9 cellular contexts compared by ENCODE assay signal in the genomic region with DNA sequence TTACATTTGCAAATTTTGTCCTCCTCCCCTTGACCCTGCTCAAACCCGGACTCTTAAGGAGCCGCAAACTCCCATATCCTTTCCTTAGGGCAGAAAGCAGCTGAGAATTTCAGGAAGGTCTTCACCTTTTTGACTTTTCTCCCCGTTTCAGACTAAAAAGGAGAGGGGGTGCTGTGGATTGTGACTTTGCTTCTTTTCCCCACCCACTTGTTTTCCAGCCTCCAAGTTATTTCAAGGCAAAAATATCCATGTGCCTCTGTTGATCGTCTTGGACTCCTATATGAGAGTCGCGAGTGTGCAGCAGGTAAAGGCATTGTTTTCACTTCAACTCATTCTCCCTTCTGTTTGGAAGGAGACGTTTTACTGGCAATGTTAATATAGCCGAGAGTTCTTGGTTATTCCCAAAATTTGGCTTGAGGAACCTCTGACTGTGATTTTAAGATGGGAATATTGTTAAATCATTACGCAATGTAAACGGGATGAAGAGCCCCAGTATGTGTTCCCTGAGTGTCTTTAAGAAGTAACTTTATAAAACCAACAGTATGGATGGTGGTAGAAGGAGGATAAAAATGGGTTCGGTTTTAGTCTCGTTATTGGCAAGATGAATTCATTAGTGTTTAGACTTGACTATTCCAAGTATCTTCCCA. TPM values are rescaled to one million over a fixed set of nuclear protein-coding genes. Genes with fewer than 3 reads are reported as not detected.
A peak's percentile ranks its signal among the peaks of the same experiment; 100 is the strongest.
DNase-seq lines count a peak whose midpoint lies in the region; ATAC-seq and TF ChIP-seq lines count a peak whose summit lies in the region.
"Had no signal": no experiment of that assay in that cellular context is flagged by ENCODE, and none has a peak within 500 bp of the region (broad histone marks: within the 10 kb centered on the region; RNA-seq: fewer than 3 reads in every experiment).

No MANE protein-coding gene starts in this region.

- DNase-seq in activated naive CD4-positive, alpha-beta T cell treated with anti-CD3 and anti-CD28 coated beads, Interleukin-2, amount 10 ng/mL, durations not matched to agents 7 days and 5 days: no peak
- DNase-seq in activated naive CD4-positive, alpha-beta T cell treated with anti-CD3 and anti-CD28 coated beads, Interleukin-2, amount 50 U/mL, for 72 hours (ENCODE audit: low spot score in 2 of 2): no peak
- DNase-seq in choroid plexus epithelial cell (ENCODE audit: low read depth): no peak
- no peak for DNase-seq in GM19240 (ENCODE audit: insufficient read length, low spot score)
- no peak for DNase-seq in HUDEP-2 (lab: John Stamatoyannopoulos, UW; ENCODE audit: unreplicated experiment in 76 of 76)
- no peak for DNase-seq in stimulated activated naive CD4-positive, alpha-beta T cell treated with Interleukin-2 at 50 U/mL for 16 hours (lab: John Stamatoyannopoulos, UW)

- H3K27me3 Mint-ChIP-seq in activated naive CD4-positive, alpha-beta T cell treated with anti-CD3 and anti-CD28 coated beads, Interleukin-2, amount 10 ng/mL, durations not matched to agents 7 days and 5 days: peaks cover 41% of the 10 kb centered on the region

- TF ChIP-seq CTCF in choroid plexus epithelial cell (conservative IDR thresholded peaks at IDR 0.05; ENCODE audit: low read depth, low read length): no peak

- no peaks in the 10 kb centered on the region for H3K9me3 ChIP-seq in mesodermal cell (ENCODE audit: control insufficient read depth, low read length)

- WGBS in mesodermal cell (ENCODE audit: insufficient coverage in 2 of 2), 2 experiments: 49 to 86% methylated on average over 2 to 7 of the region's 12 CpGs
- 19% methylated on average over 12 of the region's 12 CpGs for WGBS in urinary bladder

- H3K4me1 ChIP-seq in mesodermal cell (ENCODE audit: control insufficient read depth, insufficient read depth, low read length, poor library complexity, severe bottlenecking): peaks cover 4% of the 10 kb centered on the region
- no peaks in the 10 kb centered on the region for H3K4me1 ChIP-seq in urinary bladder (ENCODE audit: insufficient read depth)

- H3K9me3 Mint-ChIP-seq in activated naive CD4-positive, alpha-beta T cell treated with anti-CD3 and anti-CD28 coated beads, Interleukin-2, amount 10 ng/mL, durations not matched to agents 7 days and 5 days: no peaks in the 10 kb centered on the region
- H3K9me3 Mint-ChIP-seq in activated naive CD4-positive, alpha-beta T cell treated with anti-CD3 and anti-CD28 coated beads, Interleukin-2, amount 50 U/mL, for 72 hours: no peaks in the 10 kb centered on the region

- no peak for ATAC-seq in activated naive CD4-positive, alpha-beta T cell treated with anti-CD3 and anti-CD28 coated beads, Interleukin-2, amount 50 U/mL, for 72 hours

- H3K36me3 ChIP-seq in mesodermal cell (ENCODE audit: control insufficient read depth, insufficient read depth, low read length) (no peaks in the 10 kb centered on the region), urinary bladder (ENCODE audit: insufficient read depth) (no peaks in the 10 kb centered on the region)

- H3K4me3 ChIP-seq in choroid plexus epithelial cell (ENCODE audit: low read depth, low read length) (peak overlapping the region; percentile 66), mesodermal cell (ENCODE audit: extremely low read depth, insufficient read depth, low read length, poor library complexity, severe bottlenecking) (peak overlapping the region; percentile 50), urinary bladder (ENCODE audit: low read depth, low read length) (peak overlapping the region; percentile 84)

- H3K27ac Mint-ChIP-seq in activated naive CD4-positive, alpha-beta T cell treated with anti-CD3 and anti-CD28 coated beads, Interleukin-2, amount 10 ng/mL, durations not matched to agents 7 days and 5 days: no peak overlapping the region
- no peak overlapping the region for H3K27ac Mint-ChIP-seq in activated naive CD4-positive, alpha-beta T cell treated with anti-CD3 and anti-CD28 coated beads, Interleukin-2, amount 50 U/mL, for 72 hours

- H3K36me3 Mint-ChIP-seq in activated naive CD4-positive, alpha-beta T cell treated with anti-CD3 and anti-CD28 coated beads, Interleukin-2, amount 10 ng/mL, durations not matched to agents 7 days and 5 days: peaks cover 5% of the 10 kb centered on the region
- H3K36me3 Mint-ChIP-seq in activated naive CD4-positive, alpha-beta T cell treated with anti-CD3 and anti-CD28 coated beads, Interleukin-2, amount 50 U/mL, for 72 hours: peaks cover 0 to 13% of the 10 kb centered on the region in 2 donors

- CTCF ChIA-PET in activated naive CD4-positive, alpha-beta T cell treated with anti-CD3 and anti-CD28 coated beads, Interleukin-2, amount 10 ng/mL, durations not matched to agents 7 days and 5 days (lab: Charles Lee): no interaction called here

- peaks cover 13% of the 10 kb centered on the region for H3K4me1 Mint-ChIP-seq in activated naive CD4-positive, alpha-beta T cell treated with anti-CD3 and anti-CD28 coated beads, Interleukin-2, amount 10 ng/mL, durations not matched to agents 7 days and 5 days

- H3K27ac ChIP-seq in mesodermal cell (ENCODE audit: low read depth, low read length, severe bottlenecking) (no peak overlapping the region), urinary bladder (ENCODE audit: low read depth) (peak overlapping the region; percentile 98)

- H3K4me3 Mint-ChIP-seq in activated naive CD4-positive, alpha-beta T cell treated with anti-CD3 and anti-CD28 coated beads, Interleukin-2, amount 10 ng/mL, durations not matched to agents 7 days and 5 days: peak overlapping the region; percentile 49

RNA-seq across cellular contexts. Expression of gene LRRK2, which starts 0.7 kb away (rescaled TPM):
- not detected for total RNA-seq in activated naive CD4-positive, alpha-beta T cell treated with anti-CD3 and anti-CD28 coated beads, Interleukin-2, amount 50 U/mL, for 72 hours
- polyA plus RNA-seq in mesodermal cell (2013, experiment 1 of 2): 0.18 TPM
- 0.25 TPM for polyA plus RNA-seq in mesodermal cell (2013, experiment 2 of 2)
- 44.1 TPM for total RNA-seq in urinary bladder
- 9.7 TPM for polyA plus RNA-seq in urinary bladder
- total RNA-seq: M059J had no signal

Comparison
In these comparisons a context has a peak if more than half of its experiments do, and no peak if none do; other contexts are left out.
1. RNA of gene LRRK2, which starts 0.7 kb away (total RNA-seq): 44.1 TPM in urinary bladder (single experiment); not detected in activated naive CD4-positive, alpha-beta T cell treated with anti-CD3 and anti-CD28 coated beads, Interleukin-2, amount 50 U/mL, for 72 hours; every median in the first group is over 10 times any median in the second.
2. Peak in every context shown above with its lines, with median percentiles within 50 percentile points of each other: H3K4me3 ChIP-seq.